ENCODE assay signal across 8 cellular contexts in genomic region chr17:49290690-49291326, GRCh38.
DNase-seq lines count a peak whose midpoint lies in the region; ATAC-seq lines count a peak whose summit lies in the region.

No MANE protein-coding gene starts in this region.

- peak; percentile 70 for DNase-seq in AG08395 (ENCODE audit: low spot score)
- peak; percentile 32 for DNase-seq in G401 (ENCODE audit: low spot score)
- DNase-seq in OCI-M1 (lab: John Stamatoyannopoulos, UW), result peak; percentile 65
- DNase-seq in dedifferentiated amniotic fluid mesenchymal stem cell (ENCODE audit: extremely low spot score), result peak; percentile 36
- DNase-seq in midbrain (lab: John Stamatoyannopoulos, UW), result peak; percentile 9
- DNase-seq in NK-92 (lab: John Stamatoyannopoulos, UW; ENCODE audit: unreplicated experiment), result no peak
- no peak for DNase-seq in stimulated activated CD4-positive, alpha-beta T cell treated with anti-CD3 and anti-CD28 coated beads, Interleukin-4, amount 100 ng/mL, for 4 hours

- no peak for ATAC-seq in GM21360 (IDR thresholded peaks at IDR 0.05; ENCODE audit: unreplicated experiment)

- in situ Hi-C loops in G401 (cut with HindIII; ENCODE audit: low sequenced_read_pairs), result no loop called here

Comparison
In these comparisons a context has a peak if more than half of its experiments do, and no peak if none do; other contexts are left out.
1. DNase-seq: peak in AG08395 (single experiment), G401 (single experiment), OCI-M1 (single experiment), dedifferentiated amniotic fluid mesenchymal stem cell (single experiment) and midbrain (single experiment); none in NK-92 (single experiment) and stimulated activated CD4-positive, alpha-beta T cell treated with anti-CD3 and anti-CD28 coated beads, Interleukin-4, amount 100 ng/mL, for 4 hours (0 of 2).